ENCODE assay signal across 26 cellular contexts in the genomic region with DNA sequence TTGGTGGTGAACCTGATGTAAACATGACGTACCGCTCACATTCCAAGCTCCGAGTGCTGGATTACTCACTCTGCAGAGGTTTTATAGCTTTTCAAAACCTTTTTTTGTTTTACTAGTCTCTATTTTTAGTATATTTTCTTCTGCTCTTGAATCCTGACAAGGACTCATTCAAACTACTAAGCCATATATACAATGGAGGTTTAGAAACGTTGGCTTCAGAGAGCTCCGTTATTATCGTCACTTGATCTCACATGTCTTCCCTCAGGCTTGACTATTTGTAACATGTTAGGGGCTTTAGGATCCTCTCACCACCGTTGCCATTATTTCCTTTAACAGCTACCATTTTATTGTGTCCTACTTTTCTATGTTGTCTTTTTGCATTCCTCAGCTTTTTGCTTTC.
"Had no signal": no experiment of that assay in that cellular context is flagged by ENCODE, and none has a peak within 500 bp of the region (broad histone marks: within the 10 kb centered on the region; RNA-seq: fewer than 3 reads in every experiment).

No MANE protein-coding gene starts in this region.

- H3K4me1 ChIP-seq: breast epithelium had no signal

- H3K27ac ChIP-seq: body of pancreas, breast epithelium, PC-9, RWPE1, SK-N-MC had no signal

- H3K36me3 ChIP-seq: breast epithelium had no signal

- H3K27me3 ChIP-seq: body of pancreas, breast epithelium had no signal

- H3K4me3 ChIP-seq: body of pancreas, breast epithelium, PC-9, SK-N-MC had no signal

- H3K9me3 ChIP-seq: body of pancreas, breast epithelium had no signal

- FAIRE-seq: astrocyte, RCC 7860 had no signal

- DNase-seq: activated CD4-positive, alpha-beta T cell treated with anti-CD3 and anti-CD28 coated beads, Interleukin-2, amount 10 ng/mL, durations not matched to agents 24 days and 14 days; activated CD4-positive, alpha-beta T cell treated with anti-CD3 and anti-CD28 coated beads, Interleukin-2, amount 50 U/mL, for 4 hours; activated CD8-positive, alpha-beta T cell treated with anti-CD3 and anti-CD28 coated beads for 36 hours; activated gamma-delta T cell; activated naive CD4-positive, alpha-beta T cell treated with Interleukin-2 at 50 U/mL for 16 hours; activated naive CD8-positive, alpha-beta T cell treated with anti-CD3 and anti-CD28 coated beads, Interleukin-2, amount 10 ng/mL, durations not matched to agents 7 days and 5 days; activated T-cell treated with anti-CD3 and anti-CD28 coated beads, Interleukin-2, amount 50 U/mL, for 24 hours; body of pancreas; NCI-H1092 treated with DMSO at 0.1 percent for 48 hours; NCI-H1417; NCI-H146; NCI-H187; NCI-H2029 treated with DMSO at 0.1 percent for 48 hours; NCI-H2107; NCI-H226; NCI-H446 treated with DMSO at 0.1 percent for 48 hours; NCI-H524; NK-92 treated with Interleukin-12 subunit alpha and Interleukin-12 subunit beta, amount 100 ng/mL, for 24 hours; PC-9; SIG-M5; T1000 had no signal
